Comparison of ENCODE assay signal across 1 cellular context in the genomic region with DNA sequence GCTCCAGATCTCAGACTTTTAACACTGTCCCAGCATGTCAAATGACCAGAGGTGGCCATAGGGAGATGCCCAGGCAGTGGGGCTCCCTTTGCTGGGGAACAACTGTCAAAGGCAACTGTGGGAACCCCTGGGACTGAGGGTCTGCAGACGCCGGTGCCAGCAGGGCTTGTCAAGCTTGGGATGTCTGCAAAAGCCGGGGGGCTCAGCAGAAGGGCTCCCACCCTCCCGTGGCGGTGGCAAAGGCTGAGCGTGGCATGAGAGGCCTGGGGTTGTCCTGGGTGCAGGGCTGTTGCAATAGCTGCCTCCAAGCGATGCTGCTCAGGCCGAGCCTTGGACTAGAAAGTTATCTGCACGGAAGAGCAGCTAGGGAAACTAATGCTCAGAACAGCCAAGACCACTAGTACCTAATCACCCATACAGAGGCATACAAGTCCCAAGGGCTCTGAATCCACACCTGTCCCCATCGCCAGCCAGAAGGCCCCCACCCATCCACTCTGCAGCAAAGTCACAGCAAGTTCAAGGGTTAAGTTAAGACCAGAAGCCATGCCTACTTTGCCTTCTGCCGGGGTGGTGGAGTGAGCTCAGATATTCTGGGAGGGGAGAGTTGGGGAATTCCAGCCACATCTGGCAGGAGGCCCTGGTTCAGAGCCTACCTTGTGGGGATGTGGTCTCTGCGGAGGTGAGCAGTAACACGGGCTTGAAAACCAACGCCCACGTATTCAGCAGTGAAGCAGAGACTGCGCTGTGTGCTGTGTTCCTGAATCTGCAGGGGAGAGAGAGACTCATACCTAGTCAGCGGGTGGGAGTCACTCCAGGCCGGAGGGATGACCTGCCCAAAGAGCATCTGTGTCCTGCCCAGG.
TF ChIP-seq lines count a peak whose summit lies in the region.

No MANE protein-coding gene starts in this region.

TF ChIP-seq in GM12878, 131 proteins besides CTCF, POLR2A, EP300 and RAD21 (continued from another document):
- TF ChIP-seq BCLAF1 (IDR thresholded peaks at IDR 0.05) = no peak
